ENCODE assay signal across 8 cellular contexts in genomic region chr16:4474192-4474961, GRCh38. TPM values are rescaled to one million over a fixed set of nuclear protein-coding genes. Genes with fewer than 3 reads are reported as not detected.
DNase-seq lines count a peak whose midpoint lies in the region; ATAC-seq and TF ChIP-seq lines count a peak whose summit lies in the region.

Gene NMRAL1 (minus strand): TSS chr16:4474625. CDS start chr16:4474132, 493 bp downstream.

- peak; percentile 35 for ATAC-seq in GM21786 (IDR thresholded peaks at IDR 0.05; ENCODE audit: unreplicated experiment)

- H3K27ac ChIP-seq in hepatocyte (peak within 1 kb of the TSS; percentile 75), WERI-Rb-1 (no peak within 1 kb of the TSS)

- H3K79me2 ChIP-seq in hepatocyte = peaks cover 39% of the 10 kb centered on the region

- H3K9me2 ChIP-seq in hepatocyte (replicated peaks; ENCODE audit: insufficient read depth) = no peaks in the 10 kb centered on the region

- peaks cover 3% of the 10 kb centered on the region for H4K20me1 ChIP-seq in hepatocyte (ENCODE audit: insufficient read depth, poor library complexity, severe bottlenecking)

- in situ Hi-C loops in Caki2 (cut with HindIII; ENCODE audit: low pct_unique_long_range_greater_than_20kb, low sequenced_read_pairs) = no loop called here
- in situ Hi-C loops in astrocyte of the cerebellum (cut with HindIII; ENCODE audit: low sequenced_read_pairs) = no loop called here

- H3K36me3 ChIP-seq in hepatocyte (replicated peaks; ENCODE audit: insufficient read depth, low read depth) (no peaks in the 10 kb centered on the region), WERI-Rb-1 (peaks cover 11% of the 10 kb centered on the region)

- WGBS in hepatocyte (ENCODE audit: low lambda C conversion rate, missing lambda C conversion rate) = 4% methylated on average over 36 of the region's 60 CpGs

- H3K4me3 ChIP-seq in astrocyte of the cerebellum (ENCODE audit: low read depth, low read length) (peak within 1 kb of the TSS; percentile 62), hepatocyte (peak within 1 kb of the TSS; percentile 87), WERI-Rb-1 (ENCODE audit: low read depth, low read length) (no peak within 1 kb of the TSS)

- no peaks in the 10 kb centered on the region for H3K4me1 ChIP-seq in hepatocyte (ENCODE audit: insufficient read depth)

- H3K4me2 ChIP-seq in hepatocyte = peak within 1 kb of the TSS; percentile 94

- DNase-seq in Caki2 (ENCODE audit: low read depth) (peak; percentile 96), NCI-H146 (lab: John Stamatoyannopoulos, UW) (peak; percentile 98), T-helper 9 cell (peak; percentile 83), astrocyte of the cerebellum (ENCODE audit: low read depth) (peak; percentile 68), hepatocyte (ENCODE audit: low spot score) (peak; percentile 94), retina (peak; percentile 92), WERI-Rb-1 (no peak)

- H2AFZ ChIP-seq in hepatocyte = peak within 1 kb of the TSS; percentile 94

- H3K27me3 ChIP-seq in hepatocyte (no peaks in the 10 kb centered on the region), WERI-Rb-1 (ENCODE audit: insufficient read depth, low read depth, severe bottlenecking) (no peaks in the 10 kb centered on the region)

- no peak for TF ChIP-seq CTCF in astrocyte of the cerebellum (IDR thresholded peaks at IDR 0.05; ENCODE audit: low read depth, low read length, missing control alignments)
- no peak for TF ChIP-seq CTCF in hepatocyte (IDR thresholded peaks at IDR 0.05; ENCODE audit: poor library complexity)
- TF ChIP-seq CTCF in WERI-Rb-1 (IDR thresholded peaks at IDR 0.05; ENCODE audit: low read depth, low read length) = no peak

- H3K9me3 ChIP-seq in hepatocyte (ENCODE audit: low read depth) (no peaks in the 10 kb centered on the region), WERI-Rb-1 (ENCODE audit: severe bottlenecking) (no peaks in the 10 kb centered on the region)

RNA-seq across cellular contexts. Expression of gene NMRAL1, which starts in this region (rescaled TPM):
- 211 and 290 TPM in 2 replicates for total RNA-seq in Caki2 (2014; rRNA removed; shearing (Covaris generic); ENCODE audit: low replicate concordance)
- total RNA-seq in hepatocyte = 42.7 and 47.6 TPM in 2 replicates
- 47.5 and 49.5 TPM in 2 replicates for polyA plus RNA-seq in hepatocyte
